8 cellular contexts compared by ENCODE assay signal in genomic region chr3:190862209-190863118, GRCh38. TPM values are rescaled to one million over a fixed set of nuclear protein-coding genes. Genes with fewer than 3 reads are reported as not detected.
A peak's percentile ranks its signal among the peaks of the same experiment; 100 is the strongest.
DNase-seq lines count a peak whose midpoint lies in the region; ATAC-seq and TF ChIP-seq lines count a peak whose summit lies in the region.

Gene GMNC, minus strand, starts transcription at chr3:190862694. Its CDS starts 79 bp downstream, at chr3:190862615.

- H3K27ac ChIP-seq in RWPE2 (ENCODE audit: poor library complexity, severe bottlenecking) (no peak within 1 kb of the TSS), brain microvascular endothelial cell (no peak within 1 kb of the TSS), iPS DF 6.9 (ENCODE audit: low read length) (no peak within 1 kb of the TSS)

- H3K9me3 ChIP-seq in RWPE2 (ENCODE audit: severe bottlenecking) (no peaks in the 10 kb centered on the region), iPS DF 6.9 (ENCODE audit: control insufficient read depth, insufficient read depth, low read length) (no peaks in the 10 kb centered on the region)

- TF ChIP-seq CTCF in RWPE2 (IDR thresholded peaks at IDR 0.05; ENCODE audit: poor library complexity, severe bottlenecking) (no peak), brain microvascular endothelial cell (IDR thresholded peaks at IDR 0.05; ENCODE audit: low read depth, low read length, missing control alignments) (no peak)

- 86% methylated on average over 1 of the region's 58 CpGs for WGBS in iPS DF 6.9 (ENCODE audit: insufficient coverage, insufficient read length)

- H3K4me1 ChIP-seq in RWPE2 (ENCODE audit: insufficient read depth, poor library complexity, severe bottlenecking) (no peaks in the 10 kb centered on the region), iPS DF 6.9 (ENCODE audit: control insufficient read depth, insufficient read depth, low read length) (no peaks in the 10 kb centered on the region)

- in situ Hi-C loops in brain microvascular endothelial cell (cut with HindIII; ENCODE audit: low pct_ligation_motif_present, low sequenced_read_pairs) = no loop called here

- peak within 1 kb of the TSS; percentile 64 for H3K4me3 ChIP-seq in RWPE2 (ENCODE audit: severe bottlenecking)
- peak within 1 kb of the TSS; percentile 66 for H3K4me3 ChIP-seq in brain microvascular endothelial cell (ENCODE audit: low read depth, low read length)
- H3K4me3 ChIP-seq in iPS DF 6.9 (ENCODE audit: low read length) = peak within 1 kb of the TSS; percentile 99

- DNase-seq in Ammon's horn (ENCODE audit: low spot score) (peak; percentile 85), RWPE2 (ENCODE audit: low spot score) (peak; percentile 69), brain microvascular endothelial cell (peak; percentile 76), iPS DF 6.9 (ENCODE audit: low read depth, low spot score) (no peak), renal cortical epithelial cell (ENCODE audit: low read depth) (peak; percentile 78), DMS114 treated with DMSO at 0.1 percent for 48 hours (lab: John Stamatoyannopoulos, UW; ENCODE audit: unreplicated experiment) (no peak)

- no peaks in the 10 kb centered on the region for H3K36me3 ChIP-seq in RWPE2 (ENCODE audit: low read depth)
- H3K36me3 ChIP-seq in brain microvascular endothelial cell (replicated peaks) = no peaks in the 10 kb centered on the region
- H3K36me3 ChIP-seq in iPS DF 6.9 (ENCODE audit: control insufficient read depth, insufficient read depth, low read length) = no peaks in the 10 kb centered on the region

- H3K27me3 ChIP-seq in RWPE2 (ENCODE audit: insufficient read depth, poor library complexity, severe bottlenecking) (peaks cover 2% of the 10 kb centered on the region), brain microvascular endothelial cell (replicated peaks) (no peaks in the 10 kb centered on the region), iPS DF 6.9 (ENCODE audit: control insufficient read depth, insufficient read depth, low read length) (peaks cover 2% of the 10 kb centered on the region; the same call in 1 of the 2 replicates)

- ATAC-seq in GM18909 (IDR thresholded peaks at IDR 0.05; ENCODE audit: poor library complexity, unreplicated experiment) = peak; percentile 90
- peak; percentile 75 for ATAC-seq in HG03108 (IDR thresholded peaks at IDR 0.05; ENCODE audit: unreplicated experiment)
- ATAC-seq in RWPE2 (ENCODE audit: low read depth) = peak; percentile 96

RNA-seq across cellular contexts. Expression of gene GMNC, which starts in this region (rescaled TPM):
- 1.5 TPM in 1 of 2 replicates, not detected in the other for total RNA-seq in renal cortical epithelial cell

Comparison
In these comparisons a context has a peak if more than half of its experiments do, and no peak if none do; other contexts are left out.
1. DNase-seq: peak in Ammon's horn (single experiment), RWPE2 (single experiment), brain microvascular endothelial cell (single experiment) and renal cortical epithelial cell (single experiment); none in iPS DF 6.9 (single experiment) and DMS114 treated with DMSO at 0.1 percent for 48 hours (single experiment).
2. Peak in every context shown above with its lines, with median percentiles within 50 percentile points of each other: ATAC-seq and H3K4me3 ChIP-seq.